ENCODE assay signal across 7 cellular contexts in the genomic region with DNA sequence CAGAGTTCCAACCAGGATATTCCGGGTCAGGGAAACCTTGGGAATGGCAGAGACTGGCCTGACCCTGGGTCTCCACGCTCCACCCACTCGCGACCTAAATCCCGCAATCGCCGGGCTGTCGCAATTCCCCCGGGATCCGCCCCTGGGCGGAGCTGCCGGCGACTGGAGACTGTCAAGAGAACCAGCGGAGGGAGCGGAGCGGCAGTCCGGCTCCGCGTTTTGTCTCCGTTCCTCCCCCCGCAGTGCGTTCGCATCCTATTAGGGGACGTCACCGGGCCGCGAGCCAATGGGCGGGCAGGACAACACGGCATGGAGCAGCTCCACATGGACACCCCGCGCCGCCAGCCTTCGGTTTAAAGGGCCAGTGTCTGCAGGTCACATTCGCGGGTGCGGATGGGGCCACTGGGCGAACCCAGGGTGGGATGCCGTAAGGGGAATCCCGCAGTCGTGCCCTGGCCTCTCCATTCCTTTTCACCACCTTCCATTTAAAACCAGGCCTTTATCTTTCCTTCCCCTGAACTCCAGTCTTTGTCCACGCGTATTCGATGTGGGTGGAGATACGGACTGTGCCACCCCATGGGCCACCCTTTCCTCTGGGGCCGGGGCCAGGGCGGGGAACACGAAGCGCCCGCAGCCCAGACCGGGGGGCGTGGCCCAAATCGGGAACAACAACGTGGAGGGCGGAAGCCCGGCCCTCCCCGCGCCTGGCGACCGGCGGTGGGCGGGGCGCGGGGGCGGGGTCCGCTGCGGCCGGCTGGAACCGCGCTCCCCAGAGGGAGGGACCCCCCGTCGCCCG. TPM values are rescaled to one million over a fixed set of nuclear protein-coding genes. Genes with fewer than 3 reads are reported as not detected.
DNase-seq lines count a peak whose midpoint lies in the region; ATAC-seq and TF ChIP-seq lines count a peak whose summit lies in the region.

No MANE protein-coding gene starts in this region.

- no peaks in the 10 kb centered on the region for H3K27me3 ChIP-seq in brain microvascular endothelial cell (replicated peaks)

- in situ Hi-C loops in brain microvascular endothelial cell (cut with HindIII; ENCODE audit: low pct_ligation_motif_present, low sequenced_read_pairs), result no loop called here

- intact Hi-C loops in sciatic nerve (cut with DNase I), result no loop called here

- H3K4me3 ChIP-seq in brain microvascular endothelial cell (ENCODE audit: low read depth, low read length), result peak overlapping the region; percentile 62

- ATAC-seq in GM18519 (IDR thresholded peaks at IDR 0.05; ENCODE audit: low FRiP score, unreplicated experiment) (peak; percentile 35), HG03060 (IDR thresholded peaks at IDR 0.05; ENCODE audit: low read depth, unreplicated experiment) (peak; percentile 32), sciatic nerve (peak; percentile 75)

- peak overlapping the region; percentile 98 for H3K27ac ChIP-seq in brain microvascular endothelial cell

- H3K36me3 ChIP-seq in brain microvascular endothelial cell (replicated peaks), result no peaks in the 10 kb centered on the region

- no peak for TF ChIP-seq CTCF in brain microvascular endothelial cell (IDR thresholded peaks at IDR 0.05; ENCODE audit: low read depth, low read length, missing control alignments)

- peak; percentile 84 for DNase-seq in NCI-H2107 treated with DMSO at 0.1 percent for 48 hours (lab: John Stamatoyannopoulos, UW; ENCODE audit: unreplicated experiment)
- DNase-seq in UCSD-AML1 (lab: John Stamatoyannopoulos, UW; ENCODE audit: unreplicated experiment), result peak; percentile 100
- peak; percentile 100 for DNase-seq in brain microvascular endothelial cell
- DNase-seq in iPS DF 4.7 (ENCODE audit: extremely low read depth, low spot score), result peak; percentile 87
- peak; percentile 100 for DNase-seq in sciatic nerve (ENCODE audit: low spot score)

RNA-seq across cellular contexts. Expression of a gene that starts 0.8 kb away (rescaled TPM):
- total RNA-seq in sciatic nerve, result 37.7 TPM

Comparison
In these comparisons a context has a peak if more than half of its experiments do, and no peak if none do; other contexts are left out.
1. Peak in every context shown above with its lines: DNase-seq, ATAC-seq, H3K4me3 ChIP-seq and H3K27ac ChIP-seq.